10 cellular contexts compared by ENCODE assay signal in the genomic region with DNA sequence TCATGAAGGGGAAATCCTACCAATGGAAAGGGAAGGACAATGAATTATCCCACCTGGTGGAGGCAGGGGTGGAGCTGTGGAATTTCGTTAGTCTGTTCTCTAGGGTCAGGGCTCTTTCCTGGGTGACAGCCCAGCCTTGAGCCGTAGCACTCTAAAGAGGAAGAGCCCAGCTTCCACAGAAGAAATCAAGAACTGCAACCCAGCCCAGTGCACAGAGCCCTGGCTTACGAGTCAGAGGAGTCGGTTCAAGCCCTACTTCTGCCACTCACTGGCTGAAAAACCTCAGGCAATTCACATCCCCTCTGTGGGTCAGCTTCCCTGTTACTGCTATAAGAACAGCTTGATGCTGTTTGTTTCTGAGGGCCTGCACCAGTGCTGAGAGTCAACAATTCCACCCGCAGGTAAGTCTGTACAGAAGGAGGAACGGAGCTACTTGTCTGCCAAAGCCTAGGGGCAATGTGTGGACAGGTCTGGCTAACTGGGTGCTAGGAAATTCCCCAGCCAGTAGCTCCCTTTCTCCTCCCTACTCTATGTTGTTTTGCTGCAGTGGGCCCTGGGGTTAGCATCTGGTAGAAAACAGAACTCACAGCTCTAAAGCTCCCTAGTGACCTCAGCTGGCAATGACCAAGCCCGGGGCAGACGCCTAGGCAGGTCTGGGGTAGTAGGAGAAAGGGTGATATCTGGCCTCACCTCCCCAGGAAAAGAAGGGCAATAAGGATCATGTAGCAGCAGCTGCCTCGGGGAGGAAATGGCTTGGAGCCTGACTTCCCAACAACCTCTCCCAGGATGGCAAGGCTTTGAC. TPM values are rescaled to one million over a fixed set of nuclear protein-coding genes. Genes with fewer than 3 reads are reported as not detected.
DNase-seq lines count a peak whose midpoint lies in the region; ATAC-seq, FAIRE-seq and TF ChIP-seq lines count a peak whose summit lies in the region.
"Had no signal": no experiment of that assay in that cellular context is flagged by ENCODE, and none has a peak within 500 bp of the region (broad histone marks: within the 10 kb centered on the region; RNA-seq: fewer than 3 reads in every experiment).

No MANE protein-coding gene starts in this region.

- no peaks in the 10 kb centered on the region for H3K27me3 ChIP-seq in astrocyte (ENCODE audit: insufficient read depth, low read length)
- H3K27me3 ChIP-seq in upper lobe of left lung = no peaks in the 10 kb centered on the region

- no peaks in the 10 kb centered on the region for H3K9me3 ChIP-seq in astrocyte (ENCODE audit: insufficient read depth, low read depth, low read length)
- H3K9me3 ChIP-seq in upper lobe of left lung = no peaks in the 10 kb centered on the region

- DNase-seq in NOMO-1 (lab: John Stamatoyannopoulos, UW; ENCODE audit: unreplicated experiment in 2 of 2) (peak; percentile 11 to 28), NOMO-1 treated with dmso at 0.1 percent for 144 hours (lab: John Stamatoyannopoulos, UW; ENCODE audit: unreplicated experiment) (no peak), astrocyte (ENCODE audit: low read depth) (peak; percentile 35), left colon (peak; percentile 67 to 68), upper lobe of left lung (peak in 1 of 2 donors; percentile 41), activated gamma-delta T cell treated with Interleukin-2 at 50 U/mL for 16 hours (no peak)
- DNase-seq in T-helper 2 cell treated with Interferon-gamma antibody and Interleukin-4, amounts not matched to agents 5 μg/mL and 100 μg/mL, for 36 hours (ENCODE audit: low spot score) = no peak
- DNase-seq: kidney glomerular epithelial cell had no signal

- H3K36me3 ChIP-seq in astrocyte (ENCODE audit: insufficient read depth, low read length) (no peaks in the 10 kb centered on the region), upper lobe of left lung (peaks cover 0 to 12% (median 8%) of the 10 kb centered on the region in 4 donors)

- ATAC-seq in left colon (peak; percentile 38), upper lobe of left lung (ENCODE audit: low FRiP score in 2 of 2) (no peak), HG03039 (IDR thresholded peaks at IDR 0.05; ENCODE audit: unreplicated experiment) (no peak)

- H3K4me2 ChIP-seq in astrocyte (ENCODE audit: low read length) = peak overlapping the region; percentile 38

- peak overlapping the region; percentile 41 for H3K27ac Mint-ChIP-seq in astrocyte (ENCODE audit: unreplicated experiment)
- H3K27ac Mint-ChIP-seq in T-helper 2 cell treated with Interferon-gamma antibody and Interleukin-4, amounts not matched to agents 5 μg/mL and 100 μg/mL, for 36 hours = no peak overlapping the region

- no peak overlapping the region for H3K4me3 ChIP-seq in astrocyte (ENCODE audit: insufficient read depth, low read depth, low read length)
- H3K4me3 ChIP-seq in upper lobe of left lung = peak overlapping the region in 3 of 4 donors; percentile 58 to 72 (median 65)

- no peak overlapping the region for H3K9ac ChIP-seq in astrocyte (ENCODE audit: low read length)

- 33 to 43% methylated on average over 9 of the region's 9 CpGs for WGBS in upper lobe of left lung, 2 donors

- H3K9me3 Mint-ChIP-seq in astrocyte (ENCODE audit: unreplicated experiment) = no peaks in the 10 kb centered on the region
- no peaks in the 10 kb centered on the region for H3K9me3 Mint-ChIP-seq in T-helper 2 cell treated with Interferon-gamma antibody and Interleukin-4, amounts not matched to agents 5 μg/mL and 100 μg/mL, for 36 hours

- no peak overlapping the region for H2AFZ ChIP-seq in astrocyte (ENCODE audit: low read depth, low read length)

- TF ChIP-seq POLR2A in upper lobe of left lung (IDR thresholded peaks at IDR 0.05) = peak in 2 of 4 donors; percentile 14 to 38

- no peaks in the 10 kb centered on the region for H3K36me3 Mint-ChIP-seq in astrocyte (ENCODE audit: low read depth, unreplicated experiment)
- H3K36me3 Mint-ChIP-seq in T-helper 2 cell treated with Interferon-gamma antibody and Interleukin-4, amounts not matched to agents 5 μg/mL and 100 μg/mL, for 36 hours (ENCODE audit: low read depth) = no peaks in the 10 kb centered on the region

- no peaks in the 10 kb centered on the region for H3K79me2 ChIP-seq in astrocyte (ENCODE audit: insufficient read depth, low read length)

- peaks cover 14% of the 10 kb centered on the region for H3K4me1 Mint-ChIP-seq in astrocyte (ENCODE audit: low read depth, unreplicated experiment)
- H3K4me1 Mint-ChIP-seq in T-helper 2 cell treated with Interferon-gamma antibody and Interleukin-4, amounts not matched to agents 5 μg/mL and 100 μg/mL, for 36 hours (ENCODE audit: low read depth) = peaks cover 12% of the 10 kb centered on the region

- FAIRE-seq in astrocyte (lab: Jason Lieb, UNC) = no peak

- H3K4me1 ChIP-seq in astrocyte (ENCODE audit: insufficient read depth, low read length) (peaks cover 31% of the 10 kb centered on the region), upper lobe of left lung (peaks cover 25 to 59% (median 51%) of the 10 kb centered on the region in 4 donors)

- intact Hi-C loops in left colon (cut with DNase I, micrococcal nuclease) = loop anchor here in 1 of 2 donors (10.0 kb wide), 1 partner anchor 51 kb away; a partner anchor contains a TSS

- no peak overlapping the region for H3K4me3 Mint-ChIP-seq in astrocyte (ENCODE audit: unreplicated experiment)
- H3K4me3 Mint-ChIP-seq in T-helper 2 cell treated with Interferon-gamma antibody and Interleukin-4, amounts not matched to agents 5 μg/mL and 100 μg/mL, for 36 hours = no peak overlapping the region

- H3K27me3 Mint-ChIP-seq in astrocyte (ENCODE audit: low read depth, unreplicated experiment) = no peaks in the 10 kb centered on the region
- no peaks in the 10 kb centered on the region for H3K27me3 Mint-ChIP-seq in T-helper 2 cell treated with Interferon-gamma antibody and Interleukin-4, amounts not matched to agents 5 μg/mL and 100 μg/mL, for 36 hours (ENCODE audit: low read depth)

- no peaks in the 10 kb centered on the region for H4K20me1 ChIP-seq in astrocyte (ENCODE audit: insufficient read depth, low read length)

- H3K27ac ChIP-seq in astrocyte (ENCODE audit: low read depth, low read length) (no peak overlapping the region), upper lobe of left lung (peak overlapping the region; percentile 83 to 98 (median 91))
- H3K27ac ChIP-seq: VCaP had no signal

- TF ChIP-seq EP300 in upper lobe of left lung (IDR thresholded peaks at IDR 0.05) = no peak

- TF ChIP-seq CTCF in astrocyte (IDR thresholded peaks at IDR 0.05; ENCODE audit: insufficient read depth, low read depth, low read length) = no peak
- TF ChIP-seq CTCF in upper lobe of left lung (IDR thresholded peaks at IDR 0.05) = no peak

RNA-seq across cellular contexts. Expression of a gene that starts 3.3 kb away (rescaled TPM):
- total RNA-seq in astrocyte = 5.0 and 5.6 TPM in 2 replicates
- 10 to 100 TPM; 38.7 to 43.8 TPM for total RNA-seq in left colon
- total RNA-seq in upper lobe of left lung = 10 to 100 TPM; 25.2 to 62.5 (median 45.0) TPM

RNA-seq across cellular contexts. Expression of a gene that starts 29.8 kb away (rescaled TPM):
- total RNA-seq in astrocyte (69.7 and 79.2 TPM in 2 replicates), left colon (10 to 100 TPM; 24.9 to 37.0 TPM), upper lobe of left lung (10 to 100 TPM; 18.2 to 62.7 (median 31.8) TPM)

RNA-seq across cellular contexts. Expression of a gene that starts 43.3 kb away (rescaled TPM):
- total RNA-seq in astrocyte = 32.9 and 37.8 TPM in 2 replicates
- total RNA-seq in left colon = 10 to 100 TPM in 1 of 2 donors, 1 to 10 TPM in 1; 9.4 to 13.0 TPM
- 10 to 100 TPM; 22.0 to 34.4 (median 28.6) TPM for total RNA-seq in upper lobe of left lung

RNA-seq across cellular contexts. Expression of a gene that starts 50.5 kb away (rescaled TPM):
- total RNA-seq in astrocyte (15.8 and 16.2 TPM in 2 replicates), left colon (1 to 10 TPM; 1.3 to 1.6 TPM), upper lobe of left lung (1 to 10 TPM; 1.3 to 7.7 (median 3.2) TPM)

RNA-seq across cellular contexts. Expression of a gene that starts 53.2 kb away (rescaled TPM):
- total RNA-seq in astrocyte = 31.3 and 32.8 TPM in 2 replicates
- 10 to 100 TPM; 52.1 to 57.6 TPM for total RNA-seq in left colon
- 10 to 100 TPM; 20.5 to 51.3 (median 26.4) TPM for total RNA-seq in upper lobe of left lung

Comparison
In these comparisons a context has a peak if more than half of its experiments do, and no peak if none do; other contexts are left out.
1. DNase-seq: peak in NOMO-1 (2 of 2), astrocyte (single experiment) and left colon (2 of 2); none in NOMO-1 treated with dmso at 0.1 percent for 144 hours (single experiment), T-helper 2 cell treated with Interferon-gamma antibody and Interleukin-4, amounts not matched to agents 5 μg/mL and 100 μg/mL, for 36 hours (single experiment) and activated gamma-delta T cell treated with Interleukin-2 at 50 U/mL for 16 hours (single experiment).